In genomic region chr12:6962285-6963015, GRCh38 we compare ENCODE assay signal across 9 cellular contexts. TPM values are rescaled to one million over a fixed set of nuclear protein-coding genes. Genes with fewer than 3 reads are reported as not detected.
DNase-seq lines count a peak whose midpoint lies in the region; ATAC-seq, FAIRE-seq and TF ChIP-seq lines count a peak whose summit lies in the region.
"Had no signal": no experiment of that assay in that cellular context is flagged by ENCODE, and none has a peak within 500 bp of the region (broad histone marks: within the 10 kb centered on the region; RNA-seq: fewer than 3 reads in every experiment).

No MANE protein-coding gene starts in this region.

- H3K9me3 ChIP-seq in DOHH2 (ENCODE audit: control insufficient read depth, insufficient read depth, low read length) (no peaks in the 10 kb centered on the region), mucosa of rectum (ENCODE audit: control insufficient read depth in 2 of 2, low read length in 2 of 2) (no peaks in the 10 kb centered on the region)

- DNase-seq in NCI-H146 treated with DMSO at 0.1 percent for 48 hours (lab: John Stamatoyannopoulos, UW; ENCODE audit: unreplicated experiment) = peak; percentile 100
- no peak for DNase-seq in bronchial epithelial cell (ENCODE audit: low read depth)
- DNase-seq in NCI-H1092 treated with DMSO at 0.1 percent for 48 hours (lab: John Stamatoyannopoulos, UW) = no peak
- DNase-seq in HK-2 (ENCODE audit: unreplicated experiment) = no peak
- DNase-seq in C1 segment of cervical spinal cord (lab: John Stamatoyannopoulos, UW) = no peak

- no peaks in the 10 kb centered on the region; the same call in none of the 2 replicates for H4K20me1 ChIP-seq in DOHH2 (ENCODE audit: control insufficient read depth, insufficient read depth, low read depth, low read length)

- H3K79me2 ChIP-seq in DOHH2 (ENCODE audit: control insufficient read depth, low read length) = no peaks in the 10 kb centered on the region

- peak overlapping the region; percentile 49 for H3K4me2 ChIP-seq in DOHH2 (ENCODE audit: low read length)

- ATAC-seq in GM19397 (IDR thresholded peaks at IDR 0.05; ENCODE audit: unreplicated experiment) = no peak

- FAIRE-seq in bronchial epithelial cell (lab: Jason Lieb, UNC) = no peak

- peak overlapping the region; percentile 89 to 99 for H3K9ac ChIP-seq in mucosa of rectum (ENCODE audit: low read depth in 1 of 2, low read length in 2 of 2)

- peaks cover 48% of the 10 kb centered on the region for H3K27me3 ChIP-seq in DOHH2 (ENCODE audit: control insufficient read depth, low read length)
- H3K27me3 ChIP-seq in bronchial epithelial cell (ENCODE audit: control insufficient read depth, insufficient read depth, low read length) = no peaks in the 10 kb centered on the region
- H3K27me3 ChIP-seq in mucosa of rectum (ENCODE audit: control insufficient read depth in 2 of 2, insufficient read depth in 2 of 2, low read length in 2 of 2) = no peaks in the 10 kb centered on the region

- H3K4me3 ChIP-seq in DOHH2 (ENCODE audit: low read length) = peak overlapping the region; percentile 19; the same call in 1 of the 2 replicates
- H3K4me3 ChIP-seq in bronchial epithelial cell (ENCODE audit: low read depth, low read length) = peak overlapping the region; percentile 88
- H3K4me3 ChIP-seq in mucosa of rectum (ENCODE audit: low read length in 2 of 2) = peak overlapping the region; percentile 72 to 91

- H3K4me1 ChIP-seq in DOHH2 (ENCODE audit: control insufficient read depth, low read length) (peaks cover 63% of the 10 kb centered on the region), mucosa of rectum (ENCODE audit: control insufficient read depth in 2 of 2, insufficient read depth in 2 of 2, low read length in 2 of 2) (peaks cover 63 to 65% of the 10 kb centered on the region in 2 donors)

- peaks cover 25% of the 10 kb centered on the region for H3F3A ChIP-seq in DOHH2 (ENCODE audit: control insufficient read depth, insufficient read depth)

- H3K36me3 ChIP-seq in DOHH2 (ENCODE audit: control insufficient read depth, low read length) (peaks cover 35% of the 10 kb centered on the region), bronchial epithelial cell (ENCODE audit: control insufficient read depth, insufficient read depth, low read length) (peaks cover 19% of the 10 kb centered on the region), mucosa of rectum (ENCODE audit: control insufficient read depth in 2 of 2, insufficient read depth in 2 of 2, low read length in 2 of 2) (peaks cover 19 to 27% of the 10 kb centered on the region in 2 donors)

- no peak overlapping the region for H3K27ac ChIP-seq in DOHH2 (ENCODE audit: low read depth, low read length)
- H3K27ac ChIP-seq in mucosa of rectum (ENCODE audit: low read depth in 2 of 2, low read length in 2 of 2) = peak overlapping the region; percentile 98 to 99

- no peaks in the 10 kb centered on the region for H3K9me2 ChIP-seq in DOHH2 (replicated peaks; ENCODE audit: control insufficient read depth, low read length)

- TF ChIP-seq CTCF in DOHH2 (IDR thresholded peaks at IDR 0.05; ENCODE audit: low read depth, low read length, poor library complexity, severe bottlenecking) = no peak
- no peak for TF ChIP-seq CTCF in bronchial epithelial cell (IDR thresholded peaks at IDR 0.05; ENCODE audit: insufficient read depth, low read length, severe bottlenecking)

RNA-seq across cellular contexts. Expression of gene PHB2, which starts 8.0 kb away (rescaled TPM):
- total RNA-seq in bronchial epithelial cell = 83.7 and 189 TPM in 2 replicates

RNA-seq across cellular contexts. Expression of gene EMG1, which starts 8.3 kb away (rescaled TPM):
- total RNA-seq in bronchial epithelial cell = 68.2 and 68.4 TPM in 2 replicates

RNA-seq across cellular contexts. Expression of gene PTPN6, which starts 11.3 kb away (rescaled TPM):
- 10.9 and 12.4 TPM in 2 replicates for total RNA-seq in bronchial epithelial cell

RNA-seq across cellular contexts. Expression of gene C12orf57, which starts 18.6 kb away (rescaled TPM):
- 92.2 and 161 TPM in 2 replicates for total RNA-seq in bronchial epithelial cell

RNA-seq across cellular contexts. Expression of gene RNU7-1, which starts 18.8 kb away (rescaled TPM):
- not detected in 2 replicates for total RNA-seq in bronchial epithelial cell
- total RNA-seq: HT1080 had no signal

Comparison
In these comparisons a context has a peak if more than half of its experiments do, and no peak if none do; other contexts are left out.
1. H3K4me3 ChIP-seq: peak in every context shown above with its lines; median percentile 88 in bronchial epithelial cell; 82 in mucosa of rectum; 19 in DOHH2.